ENCODE assay signal across 10 cellular contexts in the genomic region with DNA sequence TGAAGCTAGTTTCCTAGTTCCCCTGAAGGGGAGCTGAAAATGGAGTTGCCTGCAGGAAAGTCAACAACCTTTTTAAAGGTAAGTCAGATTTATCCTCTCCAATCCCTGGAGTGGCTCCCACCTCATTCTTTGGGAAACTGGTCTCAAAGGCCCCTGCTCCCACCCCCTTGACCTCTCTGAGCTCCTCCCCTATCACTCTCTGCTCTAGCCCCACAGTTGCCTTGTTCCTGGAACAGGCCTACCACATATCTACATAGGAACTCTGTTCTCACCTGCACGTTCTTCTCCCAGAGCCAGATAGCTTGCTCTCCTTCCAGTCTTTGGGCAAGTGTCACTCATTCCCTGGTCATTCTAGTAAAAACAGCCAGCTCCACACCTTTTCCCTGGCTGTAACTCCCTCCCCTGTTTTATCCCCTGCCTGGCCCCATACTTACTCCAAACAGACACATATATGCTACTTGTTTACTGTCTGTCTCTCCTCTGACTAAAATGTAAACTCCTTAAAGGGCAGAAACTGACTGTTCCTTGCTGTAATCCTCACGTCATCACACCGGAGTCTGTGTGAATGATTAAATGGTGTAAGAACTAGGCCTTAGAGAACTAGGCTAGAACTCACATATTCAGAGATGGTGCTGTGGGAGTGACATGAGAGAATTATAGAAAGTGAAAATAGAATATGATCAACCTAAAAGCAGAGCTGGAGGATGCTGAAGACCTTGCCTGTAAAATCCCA. TPM values are rescaled to one million over a fixed set of nuclear protein-coding genes. Genes with fewer than 3 reads are reported as not detected.
DNase-seq lines count a peak whose midpoint lies in the region; ATAC-seq, FAIRE-seq and TF ChIP-seq lines count a peak whose summit lies in the region.
"Had no signal": no experiment of that assay in that cellular context is flagged by ENCODE, and none has a peak within 500 bp of the region (broad histone marks: within the 10 kb centered on the region; RNA-seq: fewer than 3 reads in every experiment).

No MANE protein-coding gene starts in this region.

- peak overlapping the region; percentile 38 for H3K27ac Mint-ChIP-seq in nephron progenitor cell

- FAIRE-seq in GM12892 (lab: Jason Lieb, UNC) = peak; percentile 67
- FAIRE-seq: keratinocyte had no signal

- no peak for TF ChIP-seq POLR2A in GM12892 (IDR thresholded peaks at IDR 0.05; ENCODE audit: low read depth, low read length)

- TF ChIP-seq CTCF in nephron progenitor cell (IDR thresholded peaks at IDR 0.05) = no peak

- H3K9me3 Mint-ChIP-seq in nephron progenitor cell = no peaks in the 10 kb centered on the region

- no peak overlapping the region for H3K4me3 Mint-ChIP-seq in nephron progenitor cell

- ATAC-seq in HG03439 (IDR thresholded peaks at IDR 0.05; ENCODE audit: unreplicated experiment) = peak; percentile 41
- ATAC-seq in HG03039 (IDR thresholded peaks at IDR 0.05; ENCODE audit: unreplicated experiment) = no peak
- ATAC-seq in HG03280 (IDR thresholded peaks at IDR 0.05; ENCODE audit: unreplicated experiment) = no peak

- peaks cover 33% of the 10 kb centered on the region for H3K4me1 Mint-ChIP-seq in nephron progenitor cell

- no peaks in the 10 kb centered on the region for H3K27me3 Mint-ChIP-seq in nephron progenitor cell (ENCODE audit: low read depth, poor library complexity)

- DNase-seq in GM12892 (ENCODE audit: insufficient read length) (no peak), amniotic epithelial cell (ENCODE audit: low read depth) (peak; percentile 82), nephron progenitor cell (no peak), ecto neural progenitor cell (ENCODE audit: low spot score) (no peak)
- DNase-seq: activated CD8-positive, alpha-beta memory T cell treated with anti-CD3 and anti-CD28 coated beads, Interleukin-2, amount 50 U/mL, for 48 hours; SW 1271 had no signal

- peaks cover 34% of the 10 kb centered on the region for H3K36me3 Mint-ChIP-seq in nephron progenitor cell (ENCODE audit: low read depth)

RNA-seq across cellular contexts. Expression of a gene that starts 53.3 kb away (rescaled TPM):
- 14.2 TPM for polyA plus RNA-seq in GM12892 (2012; ENCODE audit: missing spikeins)
